ENCODE assay signal across 32 cellular contexts in genomic region chr18:45228989-45229388, GRCh38.
"Had no signal": no experiment of that assay in that cellular context is flagged by ENCODE, and none has a peak within 500 bp of the region (broad histone marks: within the 10 kb centered on the region; RNA-seq: fewer than 3 reads in every experiment).

No MANE protein-coding gene starts in this region.

- H3K9me3 Mint-ChIP-seq: activated CD4-positive, alpha-beta memory T cell treated with anti-CD3 and anti-CD28 coated beads, Interleukin-2, amount 10 ng/mL, durations not matched to agents 7 days and 5 days; activated naive CD8-positive, alpha-beta T cell treated with anti-CD3 and anti-CD28 coated beads, Interleukin-2, amount 10 ng/mL, durations not matched to agents 7 days and 5 days; activated T-helper 2 cell treated with anti-CD3 and anti-CD28 coated beads, Interferon-gamma antibody, Interleukin-2, Interleukin-4, amounts not matched to agents 10 μg/mL and 5 μg/mL and 100 μg/mL, durations not matched to agents 14 hours and 24 hours and 36 hours had no signal

- H3K36me3 Mint-ChIP-seq: activated naive CD4-positive, alpha-beta T cell treated with anti-CD3 and anti-CD28 coated beads, Interleukin-2, amount 50 U/mL, for 24 hours; activated naive CD8-positive, alpha-beta T cell treated with anti-CD3 and anti-CD28 coated beads, Interleukin-2, amount 10 ng/mL, durations not matched to agents 7 days and 5 days had no signal

- DNase-seq: activated CD4-positive, alpha-beta memory T cell treated with anti-CD3 and anti-CD28 coated beads, Interleukin-2, amount 10 ng/mL, durations not matched to agents 7 days and 5 days; activated CD4-positive, alpha-beta T cell treated with anti-CD3 and anti-CD28 coated beads for 1 hour; activated CD4-positive, alpha-beta T cell treated with anti-CD3 and anti-CD28 coated beads for 48 hours; activated CD4-positive, CD25-positive, alpha-beta regulatory T cell; activated gamma-delta T cell; activated naive CD4-positive, alpha-beta T cell treated with Interleukin-2 at 50 U/mL for 16 hours; activated naive CD8-positive, alpha-beta T cell treated with anti-CD3 and anti-CD28 coated beads, Interleukin-2, amount 10 ng/mL, durations not matched to agents 7 days and 5 days; activated T-cell treated with anti-CD3 and anti-CD28 coated beads, Interleukin-2, amount 50 U/mL, for 1 hour; brain microvascular endothelial cell; central memory CD4-positive, alpha-beta T cell; Kasumi-1; KG1; MG63; NCI-H1048; NCI-H1436; NCI-H187; NCI-H2029 treated with DMSO at 0.1 percent for 48 hours; NCI-H2107; NCI-H510A treated with DMSO at 0.1 percent for 48 hours; NCI-H526 treated with DMSO at 0.1 percent for 48 hours; NCI-H774; SHP77; SJCRH30; SW 1271; T-helper 1 cell; T-helper 2 cell; T-helper 9 cell; WERI-Rb-1 had no signal

- FAIRE-seq: colon had no signal

- H3K27me3 Mint-ChIP-seq: activated naive CD4-positive, alpha-beta T cell treated with anti-CD3 and anti-CD28 coated beads, Interleukin-2, amount 50 U/mL, for 24 hours; activated naive CD8-positive, alpha-beta T cell treated with anti-CD3 and anti-CD28 coated beads, Interleukin-2, amount 10 ng/mL, durations not matched to agents 7 days and 5 days had no signal

- H3K4me1 Mint-ChIP-seq: activated CD4-positive, alpha-beta memory T cell treated with anti-CD3 and anti-CD28 coated beads, Interleukin-2, amount 10 ng/mL, durations not matched to agents 7 days and 5 days; activated naive CD4-positive, alpha-beta T cell treated with anti-CD3 and anti-CD28 coated beads, Interleukin-2, amount 50 U/mL, for 24 hours; activated naive CD8-positive, alpha-beta T cell treated with anti-CD3 and anti-CD28 coated beads, Interleukin-2, amount 10 ng/mL, durations not matched to agents 7 days and 5 days had no signal

- ATAC-seq: Panc1 had no signal

- H3K27ac Mint-ChIP-seq: activated CD4-positive, alpha-beta memory T cell treated with anti-CD3 and anti-CD28 coated beads, Interleukin-2, amount 10 ng/mL, durations not matched to agents 7 days and 5 days; activated naive CD4-positive, alpha-beta T cell treated with anti-CD3 and anti-CD28 coated beads, Interleukin-2, amount 50 U/mL, for 24 hours; activated naive CD8-positive, alpha-beta T cell treated with anti-CD3 and anti-CD28 coated beads, Interleukin-2, amount 10 ng/mL, durations not matched to agents 7 days and 5 days; activated T-helper 2 cell treated with anti-CD3 and anti-CD28 coated beads, Interferon-gamma antibody, Interleukin-2, Interleukin-4, amounts not matched to agents 10 μg/mL and 5 μg/mL and 100 μg/mL, durations not matched to agents 14 hours and 24 hours and 36 hours had no signal

- H3K4me3 Mint-ChIP-seq: activated CD4-positive, alpha-beta memory T cell treated with anti-CD3 and anti-CD28 coated beads, Interleukin-2, amount 10 ng/mL, durations not matched to agents 7 days and 5 days; activated naive CD4-positive, alpha-beta T cell treated with anti-CD3 and anti-CD28 coated beads, Interleukin-2, amount 50 U/mL, for 24 hours; activated naive CD8-positive, alpha-beta T cell treated with anti-CD3 and anti-CD28 coated beads, Interleukin-2, amount 10 ng/mL, durations not matched to agents 7 days and 5 days had no signal
